ENCODE assay signal across 8 cellular contexts in the genomic region with DNA sequence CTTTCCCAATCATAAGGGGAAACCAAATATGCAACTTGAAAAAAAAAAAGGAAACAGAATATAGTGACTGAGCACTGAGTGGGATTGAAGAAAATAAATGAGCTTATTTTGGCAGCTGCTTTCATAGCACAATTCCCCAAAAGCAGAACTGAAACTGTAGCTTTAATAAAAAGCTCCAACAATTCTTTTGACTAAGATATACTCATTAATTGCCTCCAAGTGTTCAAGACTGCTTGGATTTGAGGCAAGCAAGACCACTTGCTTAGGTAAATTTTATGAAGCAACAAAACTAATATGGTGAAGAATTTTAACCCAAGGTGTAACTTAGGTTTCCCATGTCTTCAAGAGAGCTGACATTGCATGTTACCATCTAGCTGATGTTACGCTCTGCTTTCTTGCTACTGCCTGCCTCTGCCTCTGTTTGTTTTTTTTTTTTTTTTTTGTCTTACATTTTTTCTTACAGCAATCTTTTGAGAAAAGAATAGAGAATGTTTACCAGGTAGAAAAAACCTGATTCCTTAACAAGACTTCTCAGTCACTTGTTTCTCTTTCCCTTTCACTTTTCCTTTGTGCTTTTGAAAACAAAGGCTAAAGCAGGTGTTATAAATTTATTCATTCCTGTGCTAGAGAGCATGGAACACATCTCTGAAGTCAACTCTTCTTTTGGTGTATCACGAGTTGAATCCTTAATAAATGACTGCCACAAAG.
DNase-seq lines count a peak whose midpoint lies in the region; ATAC-seq lines count a peak whose summit lies in the region.

No MANE protein-coding gene starts in this region.

- H3K4me3 Mint-ChIP-seq in CD4-positive, alpha-beta memory T cell, result peak overlapping the region; percentile 79 to 89 (median 84)
- H3K4me3 Mint-ChIP-seq in effector memory CD8-positive, alpha-beta T cell, result peak overlapping the region; percentile 61 to 81

- H3K9me3 Mint-ChIP-seq in CD4-positive, alpha-beta memory T cell, result peaks cover 0 to 2% (median 0%) of the 10 kb centered on the region in 8 donors
- H3K9me3 Mint-ChIP-seq in effector memory CD8-positive, alpha-beta T cell, result no peaks in the 10 kb centered on the region

- ATAC-seq in GM19455 (IDR thresholded peaks at IDR 0.05; ENCODE audit: unreplicated experiment), result peak; percentile 88
- peak; percentile 88 for ATAC-seq in HG03457 (IDR thresholded peaks at IDR 0.05; ENCODE audit: unreplicated experiment)
- ATAC-seq in effector memory CD8-positive, alpha-beta T cell (replicated peaks), result peak; percentile 35

- no peaks in the 10 kb centered on the region for H3K27me3 ChIP-seq in CD4-positive, alpha-beta memory T cell (ENCODE audit: insufficient read depth, low read length)

- no peaks in the 10 kb centered on the region for H3K27me3 Mint-ChIP-seq in CD4-positive, alpha-beta memory T cell
- H3K27me3 Mint-ChIP-seq in effector memory CD8-positive, alpha-beta T cell, result no peaks in the 10 kb centered on the region

- no peaks in the 10 kb centered on the region for H3K9me3 ChIP-seq in CD4-positive, alpha-beta memory T cell (ENCODE audit: control insufficient read depth in 1 of 2, low read length in 2 of 2)

- H3K4me1 ChIP-seq in CD4-positive, alpha-beta memory T cell (ENCODE audit: insufficient read depth, low read length), result peaks cover 16% of the 10 kb centered on the region

- H3K36me3 ChIP-seq in CD4-positive, alpha-beta memory T cell (ENCODE audit: insufficient read depth, low read length), result no peaks in the 10 kb centered on the region

- intact Hi-C loops in CD4-positive, alpha-beta memory T cell (cut with micrococcal nuclease), result no loop called here

- peak overlapping the region; percentile 20 to 88 (median 86) for H3K27ac Mint-ChIP-seq in CD4-positive, alpha-beta memory T cell
- peak overlapping the region; percentile 87 for H3K27ac Mint-ChIP-seq in effector memory CD8-positive, alpha-beta T cell

- no peak overlapping the region for H3K27ac ChIP-seq in CD4-positive, alpha-beta memory T cell (ENCODE audit: low read depth, low read length)

- H3K4me3 ChIP-seq in CD4-positive, alpha-beta memory T cell (ENCODE audit: low read length in 2 of 2), result peak overlapping the region; percentile 15 to 36

- POLR2A ChIA-PET in CD4-positive, alpha-beta memory T cell (lab: Charles Lee; ENCODE audit: partially characterized antibody), result interaction anchor here (0.9 kb wide), 1 partner anchor 19 kb away, joined by 3 read pairs; no protein-coding TSS in a partner anchor

- CTCF ChIA-PET in CD4-positive, alpha-beta memory T cell (lab: Charles Lee; ENCODE audit: partially characterized antibody), result interaction anchor here (0.6 to 1.6 kb wide), 5 partner anchors 11 to 921 kb away, joined by 3 to 6 read pairs (median 3); no protein-coding TSS in a partner anchor

- no peaks in the 10 kb centered on the region for H3K36me3 Mint-ChIP-seq in CD4-positive, alpha-beta memory T cell
- H3K36me3 Mint-ChIP-seq in effector memory CD8-positive, alpha-beta T cell (ENCODE audit: insufficient read depth), result no peaks in the 10 kb centered on the region

- peaks cover 16 to 29% (median 21%) of the 10 kb centered on the region in 4 donors for H3K4me1 Mint-ChIP-seq in CD4-positive, alpha-beta memory T cell
- H3K4me1 Mint-ChIP-seq in effector memory CD8-positive, alpha-beta T cell (ENCODE audit: low read depth in 2 of 2), result peaks cover 2 to 22% of the 10 kb centered on the region in 2 donors

- no peak for DNase-seq in CD4-positive, alpha-beta memory T cell
- DNase-seq in effector memory CD8-positive, alpha-beta T cell, result no peak
- no peak for DNase-seq in glomerular visceral epithelial cell (ENCODE audit: extremely low spot score)
- DNase-seq in GM19240 (ENCODE audit: insufficient read length, low spot score), result no peak
- DNase-seq in NCI-H446 (lab: John Stamatoyannopoulos, UW), result no peak
- DNase-seq in NCI-H2171 (lab: John Stamatoyannopoulos, UW), result no peak

Comparison
In these comparisons a context has a peak if more than half of its experiments do, and no peak if none do; other contexts are left out.
1. ATAC-seq: peak in every context shown above with its lines; median percentile 88 in GM19455; 88 in HG03457; 35 in effector memory CD8-positive, alpha-beta T cell.